ENCODE assay signal across 15 cellular contexts in genomic region chr11:69295079-69295994, GRCh38. TPM values are rescaled to one million over a fixed set of nuclear protein-coding genes. Genes with fewer than 3 reads are reported as not detected.
DNase-seq lines count a peak whose midpoint lies in the region; ATAC-seq, FAIRE-seq and TF ChIP-seq lines count a peak whose summit lies in the region.
"Had no signal": no experiment of that assay in that cellular context is flagged by ENCODE, and none has a peak within 500 bp of the region (broad histone marks: within the 10 kb centered on the region; RNA-seq: fewer than 3 reads in every experiment).

No MANE protein-coding gene starts in this region.

- ATAC-seq in activated T-cell treated with anti-CD3 and anti-CD28 coated beads, Interleukin-2, amount 50 U/mL, for 4 hours, result no peak
- ATAC-seq in stimulated activated naive B cell treated with anti-CD40 and anti-IgM and Interleukin-4, amounts not matched to agents 10 μg/mL and 1 μg/mL and 100 μg/mL, for 72 hours (replicated peaks), result no peak
- ATAC-seq in GM21367 (IDR thresholded peaks at IDR 0.05; ENCODE audit: unreplicated experiment), result no peak
- ATAC-seq in GM19452 (IDR thresholded peaks at IDR 0.05; ENCODE audit: unreplicated experiment), result no peak

- H3K4me2 ChIP-seq in MM.1S (ENCODE audit: low read depth, low read length) (peak overlapping the region; percentile 92), endothelial cell of umbilical vein (ENCODE audit: insufficient read depth, low read length) (no peak overlapping the region)

- no TSS peak for BruUV-seq in endothelial cell of umbilical vein (replicated peaks; lab: Mats Ljungman, UMichigan)

- H3K4me3 Mint-ChIP-seq in activated T-cell treated with anti-CD3 and anti-CD28 coated beads, Interleukin-2, amount 50 U/mL, for 4 hours, result peak overlapping the region; percentile 12
- H3K4me3 Mint-ChIP-seq in stimulated activated naive B cell treated with anti-CD40 and anti-IgM and Interleukin-4, amounts not matched to agents 10 μg/mL and 1 μg/mL and 100 μg/mL, for 72 hours, result peak overlapping the region; percentile 11 to 14

- peak overlapping the region; percentile 98 for H3K27ac ChIP-seq in MM.1S (ENCODE audit: low read length)
- peak overlapping the region; percentile 27 for H3K27ac ChIP-seq in endothelial cell of umbilical vein (ENCODE audit: insufficient read depth, low read depth, low read length)
- no peak overlapping the region for H3K27ac ChIP-seq in sigmoid colon
- H3K27ac ChIP-seq: ovary had no signal

- dilution Hi-C loops in endothelial cell of umbilical vein (cut with MboI; ENCODE audit: extremely low pct_ligation_motif_present, low sequenced_read_pairs), result no loop called here

- H3F3A ChIP-seq in MM.1S (ENCODE audit: insufficient read depth, low read length), result peaks cover 46% of the 10 kb centered on the region

- peak overlapping the region; percentile 88 for H3K4me3 ChIP-seq in MM.1S (ENCODE audit: low read length)
- H3K4me3 ChIP-seq in endothelial cell of umbilical vein (replicated peaks in 1 of 3; ENCODE audit: insufficient read depth in 1 of 3, low read depth in 1 of 3, low read length in 3 of 3), result no peak overlapping the region
- no peak overlapping the region for H3K4me3 ChIP-seq in sigmoid colon
- H3K4me3 ChIP-seq: ovary had no signal

- 92% methylated on average over 31 of the region's 31 CpGs for WGBS in sigmoid colon, 2 donors

- intact Hi-C loops in endothelial cell of umbilical vein (cut with micrococcal nuclease) (loop anchor here (10.0 kb wide), 1 partner anchor 191 kb away; no protein-coding TSS in a partner anchor), sigmoid colon (cut with DNase I) (loop anchor here (5.0 kb wide), 1 partner anchor 147 kb away; no protein-coding TSS in a partner anchor)

- H3K9me3 Mint-ChIP-seq in activated T-cell treated with anti-CD3 and anti-CD28 coated beads, Interleukin-2, amount 50 U/mL, for 4 hours, result no peaks in the 10 kb centered on the region
- peaks cover 0 to 4% of the 10 kb centered on the region in 2 donors for H3K9me3 Mint-ChIP-seq in stimulated activated naive B cell treated with anti-CD40 and anti-IgM and Interleukin-4, amounts not matched to agents 10 μg/mL and 1 μg/mL and 100 μg/mL, for 72 hours

- H3K27me3 Mint-ChIP-seq in activated T-cell treated with anti-CD3 and anti-CD28 coated beads, Interleukin-2, amount 50 U/mL, for 4 hours (ENCODE audit: low read depth), result no peaks in the 10 kb centered on the region
- no peaks in the 10 kb centered on the region for H3K27me3 Mint-ChIP-seq in stimulated activated naive B cell treated with anti-CD40 and anti-IgM and Interleukin-4, amounts not matched to agents 10 μg/mL and 1 μg/mL and 100 μg/mL, for 72 hours

- H3K79me2 ChIP-seq in MM.1S (ENCODE audit: low read length) (peaks cover 53% of the 10 kb centered on the region), endothelial cell of umbilical vein (ENCODE audit: control insufficient read depth, insufficient read depth, low read length) (peaks cover 37% of the 10 kb centered on the region)

- H3K27ac Mint-ChIP-seq in stimulated activated naive B cell treated with anti-CD40 and anti-IgM and Interleukin-4, amounts not matched to agents 10 μg/mL and 1 μg/mL and 100 μg/mL, for 72 hours, result peak overlapping the region; percentile 63

- no peak for DNase-seq in activated T-cell treated with anti-CD3 and anti-CD28 coated beads, Interleukin-2, amount 50 U/mL, for 4 hours
- no peak for DNase-seq in activated T-cell treated with anti-CD3 and anti-CD28 coated beads, Interleukin-2, amount 50 U/mL, for 48 hours
- DNase-seq in MM.1S (peak; percentile 42), endothelial cell of umbilical vein (ENCODE audit: low read depth, low spot score) (no peak), sigmoid colon (no peak)
- DNase-seq in stimulated activated naive B cell treated with anti-CD40 and anti-IgM and Interleukin-4, amounts not matched to agents 10 μg/mL and 1 μg/mL and 100 μg/mL, for 72 hours, result no peak
- DNase-seq: DMS153; NCI-H1436 treated with DMSO at 0.1 percent for 48 hours; NCI-H69; ovary; SIG-M5; stimulated activated CD4-positive, alpha-beta T cell treated with anti-CD3 and anti-CD28 coated beads, Interleukin-12 subunit alpha, Interleukin-12 subunit beta, amount 100 ng/mL, for 4 hours had no signal

- TF ChIP-seq POLR2A in endothelial cell of umbilical vein (IDR thresholded peaks at IDR 0.05; ENCODE audit: low read depth, low read length), result no peak
- no peak for TF ChIP-seq POLR2A in sigmoid colon (IDR thresholded peaks at IDR 0.05)

- H3K9me3 ChIP-seq in MM.1S (replicated peaks; ENCODE audit: insufficient read depth, low read length), result no peaks in the 10 kb centered on the region
- H3K9me3 ChIP-seq in endothelial cell of umbilical vein (replicated peaks; ENCODE audit: control insufficient read depth, insufficient read depth, low read length), result no peaks in the 10 kb centered on the region
- no peaks in the 10 kb centered on the region for H3K9me3 ChIP-seq in sigmoid colon
- H3K9me3 ChIP-seq: ovary had no signal

- H2AFZ ChIP-seq in MM.1S (ENCODE audit: low read length), result no peak overlapping the region
- no peak overlapping the region for H2AFZ ChIP-seq in endothelial cell of umbilical vein (ENCODE audit: low read depth, low read length)

- no peaks in the 10 kb centered on the region for H3K9me1 ChIP-seq in endothelial cell of umbilical vein (replicated peaks; ENCODE audit: control insufficient read depth, extremely low read depth, insufficient read depth, low read length)

- H3K4me1 ChIP-seq in MM.1S (ENCODE audit: low read length) (peaks cover 45% of the 10 kb centered on the region), endothelial cell of umbilical vein (ENCODE audit: control insufficient read depth, extremely low read depth, insufficient read depth, low read length) (peaks cover 50% of the 10 kb centered on the region), sigmoid colon (peaks cover 0 to 38% (median 29%) of the 10 kb centered on the region in 4 donors)

- H4K20me1 ChIP-seq in MM.1S (ENCODE audit: insufficient read depth, low read length), result no peaks in the 10 kb centered on the region
- no peaks in the 10 kb centered on the region for H4K20me1 ChIP-seq in endothelial cell of umbilical vein (replicated peaks; ENCODE audit: control insufficient read depth, extremely low read depth, insufficient read depth, low read length)

- no peak; the same call in 1 of the 2 replicates for TF ChIP-seq CTCF in MM.1S (IDR thresholded peaks at IDR 0.05; ENCODE audit: low read length)
- TF ChIP-seq CTCF in endothelial cell of umbilical vein (IDR thresholded peaks at IDR 0.05; ENCODE audit: extremely low read depth in 1 of 2, insufficient read depth in 1 of 2, low read depth in 1 of 2, low read length in 2 of 2), result no peak
- no peak for TF ChIP-seq CTCF in sigmoid colon (IDR thresholded peaks at IDR 0.05)

- POLR2A ChIA-PET in endothelial cell of umbilical vein (lab: Charles Lee), result interaction anchor here (0.7 kb wide), 1 partner anchor 344 kb away, joined by 3 read pairs; no protein-coding TSS in a partner anchor

- CTCF ChIA-PET in endothelial cell of umbilical vein (lab: Charles Lee), result interaction anchor here (1.5 to 3.6 kb wide), 3 partner anchors 26 to 348 kb away, joined by 5 to 56 read pairs (median 30); no protein-coding TSS in a partner anchor

- no peak for FAIRE-seq in endothelial cell of umbilical vein (lab: Jason Lieb, UNC)

- H3K4me1 Mint-ChIP-seq in activated T-cell treated with anti-CD3 and anti-CD28 coated beads, Interleukin-2, amount 50 U/mL, for 4 hours (ENCODE audit: low read depth), result peaks cover 55% of the 10 kb centered on the region
- H3K4me1 Mint-ChIP-seq in stimulated activated naive B cell treated with anti-CD40 and anti-IgM and Interleukin-4, amounts not matched to agents 10 μg/mL and 1 μg/mL and 100 μg/mL, for 72 hours, result peaks cover 60 to 77% of the 10 kb centered on the region in 2 donors

- no peak for TF ChIP-seq EP300 in sigmoid colon (IDR thresholded peaks at IDR 0.05)

- H3K27me3 ChIP-seq in MM.1S (replicated peaks; ENCODE audit: insufficient read depth, low read length), result no peaks in the 10 kb centered on the region
- H3K27me3 ChIP-seq in endothelial cell of umbilical vein (ENCODE audit: control insufficient read depth in 2 of 2, insufficient read depth in 2 of 2, low read length in 2 of 2), result no peaks in the 10 kb centered on the region
- H3K27me3 ChIP-seq in sigmoid colon, result no peaks in the 10 kb centered on the region
- H3K27me3 ChIP-seq: ovary had no signal

- H3K36me3 ChIP-seq in MM.1S (replicated peaks; ENCODE audit: insufficient read depth, low read length) (no peaks in the 10 kb centered on the region), endothelial cell of umbilical vein (ENCODE audit: control insufficient read depth in 2 of 2, extremely low read depth in 1 of 2, insufficient read depth in 2 of 2, low read length in 2 of 2) (no peaks in the 10 kb centered on the region), sigmoid colon (no peaks in the 10 kb centered on the region)
- H3K36me3 ChIP-seq: ovary had no signal

- H3K9me2 ChIP-seq in MM.1S (replicated peaks; ENCODE audit: insufficient read depth, low read length), result no peaks in the 10 kb centered on the region

- no peaks in the 10 kb centered on the region for H3K36me3 Mint-ChIP-seq in activated T-cell treated with anti-CD3 and anti-CD28 coated beads, Interleukin-2, amount 50 U/mL, for 4 hours (ENCODE audit: insufficient read depth)
- H3K36me3 Mint-ChIP-seq in stimulated activated naive B cell treated with anti-CD40 and anti-IgM and Interleukin-4, amounts not matched to agents 10 μg/mL and 1 μg/mL and 100 μg/mL, for 72 hours, result peaks cover 0 to 2% of the 10 kb centered on the region in 2 donors

- H3K9ac ChIP-seq in MM.1S (ENCODE audit: low read length) (peak overlapping the region; percentile 89), endothelial cell of umbilical vein (replicated peaks; ENCODE audit: extremely low read depth, insufficient read depth, low read length) (no peak overlapping the region)

TF ChIP-seq in endothelial cell of umbilical vein, 7 proteins besides CTCF, POLR2A, EP300 and RAD21 (continues in another document):
- no peak for TF ChIP-seq EZH2 (IDR thresholded peaks at IDR 0.05; ENCODE audit: borderline replicate concordance, low read depth, low read length, severe bottlenecking)
- TF ChIP-seq MYC (IDR thresholded peaks at IDR 0.05; ENCODE audit: low read depth, low read length), result no peak
- no peak for TF ChIP-seq POLR2AphosphoS5 (IDR thresholded peaks at IDR 0.05; ENCODE audit: insufficient read depth, low read depth, low read length)

RNA-seq across cellular contexts. Expression of gene MYEOV, which starts 1.4 kb away (rescaled TPM):
- under 1 TPM in 2 of 3 donors, not detected in 1; 0.10 to 0.50 TPM for total RNA-seq in activated T-cell treated with anti-CD3 and anti-CD28 coated beads, Interleukin-2, amount 50 U/mL, for 4 hours
- total RNA-seq in endothelial cell of umbilical vein (7.0 and 14.4 TPM in 2 replicates), sigmoid colon (not detected)
- polyA plus RNA-seq in endothelial cell of umbilical vein (3.8 TPM in 2 replicates), sigmoid colon (10 to 100 TPM in 2 of 3 donors, 1 to 10 TPM in 1; 1.2 to 11.1 (median 10.1) TPM)
- polyA plus RNA-seq in endothelial cell of umbilical vein (2011; cell fraction: cytosol; rRNA removed), result 4.3 and 4.4 TPM in 2 replicates
- 4.6 and 6.6 TPM in 2 replicates for polyA plus RNA-seq in endothelial cell of umbilical vein (2011; cell fraction: nucleus; rRNA removed)
- polyA plus RNA-seq in endothelial cell of umbilical vein (2012), result 8.0 and 18.4 TPM in 2 replicates
- polyA minus RNA-seq in endothelial cell of umbilical vein, result 3.2 and 11.9 TPM in 2 replicates
- not detected for polyA minus RNA-seq in endothelial cell of umbilical vein (2011; cell fraction: cytosol; rRNA and poly(A)+ RNA removed)
- polyA minus RNA-seq in endothelial cell of umbilical vein (2011; cell fraction: nucleus; rRNA and poly(A)+ RNA removed), result 3.0 and 4.4 TPM in 2 replicates
- total RNA-seq: lung microvascular endothelial cell had no signal

Comparison
In these comparisons a context has a peak if more than half of its experiments do, and no peak if none do; other contexts are left out.
1. H3K27ac ChIP-seq: peak in MM.1S (single experiment) and endothelial cell of umbilical vein (single experiment); none in sigmoid colon (0 of 4).